ENCODE assay signal across 26 cellular contexts in the genomic region with DNA sequence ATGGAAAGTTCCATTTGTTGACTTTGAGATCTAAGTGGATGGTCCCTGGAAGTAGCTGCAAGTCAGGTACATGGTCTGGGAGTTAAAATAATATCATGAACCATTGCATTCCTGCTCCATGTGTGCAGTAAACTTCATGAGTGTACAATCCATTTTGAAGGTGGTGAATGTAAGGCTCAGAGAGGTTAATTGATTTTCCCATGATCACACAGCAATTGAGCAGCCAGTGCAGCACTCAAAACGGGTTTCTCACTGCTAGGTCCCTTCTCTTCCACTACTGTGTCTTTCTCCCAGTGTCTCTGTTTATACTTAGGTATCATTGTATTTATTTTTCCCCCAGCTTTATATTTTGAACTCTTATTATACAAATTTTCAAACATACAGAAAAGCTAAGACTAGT. TPM values are rescaled to one million over a fixed set of nuclear protein-coding genes. Genes with fewer than 3 reads are reported as not detected.
DNase-seq lines count a peak whose midpoint lies in the region; ATAC-seq, FAIRE-seq and TF ChIP-seq lines count a peak whose summit lies in the region.
"Had no signal": no experiment of that assay in that cellular context is flagged by ENCODE, and none has a peak within 500 bp of the region (broad histone marks: within the 10 kb centered on the region; RNA-seq: fewer than 3 reads in every experiment).

No MANE protein-coding gene starts in this region.

- no peak overlapping the region for H3K9ac ChIP-seq in HepG2 (ENCODE audit: insufficient read depth, low read depth, low read length)

- no peak for TF ChIP-seq RAD21 in HepG2 (CRISPR knock-in tag; IDR thresholded peaks at IDR 0.05)

- TF ChIP-seq CTCF in HepG2 (CRISPR knock-in tag; IDR thresholded peaks at IDR 0.05), result no peak
- TF ChIP-seq CTCF in right lobe of liver (IDR thresholded peaks at IDR 0.05), result no peak
- TF ChIP-seq CTCF in gastrocnemius medialis (IDR thresholded peaks at IDR 0.05 in 4 of 5, conservative IDR thresholded peaks at IDR 0.05 in 1 of 5), result no peak

- peaks cover 41 to 95% of the 10 kb centered on the region in 2 experiments for H3K36me3 ChIP-seq in HepG2 (replicated peaks in 1 of 2; ENCODE audit: control insufficient read depth in 1 of 2, insufficient read depth in 2 of 2, low read length in 2 of 2)
- H3K36me3 ChIP-seq in right lobe of liver, result peaks cover 10 to 84% (median 39%) of the 10 kb centered on the region in 4 donors
- H3K36me3 ChIP-seq in gastrocnemius medialis, result peaks cover 0 to 87% of the 10 kb centered on the region in 2 donors
- H3K36me3 ChIP-seq: uterus had no signal

- WGBS in HepG2 (ENCODE audit: low lambda C conversion rate), result 87% methylated on average over 1 of the region's 1 CpG
- WGBS in right lobe of liver (ENCODE audit: insufficient coverage, low coverage, low lambda C conversion rate, missing lambda C conversion rate), result 75% methylated on average over 1 of the region's 1 CpG

- no peaks in the 10 kb centered on the region for H3K79me2 ChIP-seq in HepG2 (ENCODE audit: insufficient read depth, low read length)

- H3K4me1 ChIP-seq in HepG2 (ENCODE audit: insufficient read depth, low read length) (peaks cover 10% of the 10 kb centered on the region), right lobe of liver (peaks cover 0 to 13% (median 0%) of the 10 kb centered on the region in 4 donors), gastrocnemius medialis (peaks cover 6 to 7% of the 10 kb centered on the region in 2 donors)
- H3K4me1 ChIP-seq: uterus had no signal

- no peaks in the 10 kb centered on the region for H4K20me1 ChIP-seq in HepG2 (ENCODE audit: insufficient read depth, low read length)

- no peaks in the 10 kb centered on the region for H3K27me3 Mint-ChIP-seq in T-cell
- no peaks in the 10 kb centered on the region for H3K27me3 Mint-ChIP-seq in activated naive CD8-positive, alpha-beta T cell treated with anti-CD3 and anti-CD28 coated beads, Interleukin-2, amount 50 U/mL, for 24 hours
- H3K27me3 Mint-ChIP-seq in stimulated activated naive CD8-positive, alpha-beta T cell treated with anti-CD3 and anti-CD28 coated beads, Interleukin-15, amount 100 ng/mL, for 72 hours, result no peaks in the 10 kb centered on the region
- H3K27me3 Mint-ChIP-seq: stimulated activated memory B cell treated with anti-CD40 and anti-IgM and Interleukin-4, amounts not matched to agents 10 μg/mL and 1 μg/mL and 100 μg/mL, for 72 hours had no signal

- intact Hi-C loops in HepG2 (cut with micrococcal nuclease; ENCODE audit: unreplicated experiment) (no loop called here), right lobe of liver (cut with DNase I) (no loop called here), gastrocnemius medialis (cut with DNase I; ENCODE audit: low total_unique reads) (no loop called here)

- peak overlapping the region in 1 of 3 donors; percentile 88 for H3K4me3 Mint-ChIP-seq in T-cell
- H3K4me3 Mint-ChIP-seq in activated naive CD8-positive, alpha-beta T cell treated with anti-CD3 and anti-CD28 coated beads, Interleukin-2, amount 50 U/mL, for 24 hours, result peak overlapping the region; percentile 93
- H3K4me3 Mint-ChIP-seq in stimulated activated naive CD8-positive, alpha-beta T cell treated with anti-CD3 and anti-CD28 coated beads, Interleukin-15, amount 100 ng/mL, for 72 hours, result peak overlapping the region; percentile 97 to 100
- H3K4me3 Mint-ChIP-seq: stimulated activated memory B cell treated with anti-CD40 and anti-IgM and Interleukin-4, amounts not matched to agents 10 μg/mL and 1 μg/mL and 100 μg/mL, for 72 hours had no signal

- H3K36me3 Mint-ChIP-seq in T-cell, result peaks cover 63% of the 10 kb centered on the region
- peaks cover 86% of the 10 kb centered on the region for H3K36me3 Mint-ChIP-seq in activated naive CD8-positive, alpha-beta T cell treated with anti-CD3 and anti-CD28 coated beads, Interleukin-2, amount 50 U/mL, for 24 hours (ENCODE audit: low read depth)

- H3K9me3 Mint-ChIP-seq in T-cell, result no peaks in the 10 kb centered on the region
- H3K9me3 Mint-ChIP-seq in activated naive CD8-positive, alpha-beta T cell treated with anti-CD3 and anti-CD28 coated beads, Interleukin-2, amount 50 U/mL, for 24 hours, result no peaks in the 10 kb centered on the region
- H3K9me3 Mint-ChIP-seq in stimulated activated naive CD8-positive, alpha-beta T cell treated with anti-CD3 and anti-CD28 coated beads, Interleukin-15, amount 100 ng/mL, for 72 hours, result no peaks in the 10 kb centered on the region
- H3K9me3 Mint-ChIP-seq: stimulated activated memory B cell treated with anti-CD40 and anti-IgM and Interleukin-4, amounts not matched to agents 10 μg/mL and 1 μg/mL and 100 μg/mL, for 72 hours had no signal

- no peak for ATAC-seq in HepG2
- no peak for ATAC-seq in right lobe of liver
- no peak for ATAC-seq in T-cell (replicated peaks in 1 of 4)
- no peak for ATAC-seq in activated naive CD8-positive, alpha-beta T cell treated with anti-CD3 and anti-CD28 coated beads, Interleukin-2, amount 50 U/mL, for 24 hours
- no peak for ATAC-seq in stimulated activated naive CD8-positive, alpha-beta T cell treated with anti-CD3 and anti-CD28 coated beads, Interleukin-15, amount 100 ng/mL, for 72 hours
- no peak for ATAC-seq in GM19467 (IDR thresholded peaks at IDR 0.05; ENCODE audit: unreplicated experiment)
- no peak for ATAC-seq in GM21423 (IDR thresholded peaks at IDR 0.05; ENCODE audit: unreplicated experiment)
- ATAC-seq in gastrocnemius medialis, result no peak
- ATAC-seq: left colon; sciatic nerve; stimulated activated memory B cell treated with anti-CD40 and anti-IgM and Interleukin-4, amounts not matched to agents 10 μg/mL and 1 μg/mL and 100 μg/mL, for 72 hours had no signal

- H3K4me3 ChIP-seq in HepG2 (replicated peaks in 1 of 3; ENCODE audit: insufficient read depth in 1 of 3, low read depth in 2 of 3, low read length in 3 of 3) (no peak overlapping the region), right lobe of liver (no peak overlapping the region), gastrocnemius medialis (no peak overlapping the region)
- H3K4me3 ChIP-seq: thoracic aorta, uterus had no signal

- TF ChIP-seq POLR2A in HepG2 (IDR thresholded peaks at IDR 0.05; ENCODE audit: insufficient read depth in 1 of 2, low read depth in 2 of 2, low read length in 2 of 2), result no peak
- TF ChIP-seq POLR2A in right lobe of liver (IDR thresholded peaks at IDR 0.05), result no peak
- no peak for TF ChIP-seq POLR2A in gastrocnemius medialis (IDR thresholded peaks at IDR 0.05)

- H3K27me3 ChIP-seq in HepG2 (ENCODE audit: control insufficient read depth in 1 of 2, insufficient read depth in 2 of 2, low read length in 2 of 2), result no peaks in the 10 kb centered on the region
- no peaks in the 10 kb centered on the region for H3K27me3 ChIP-seq in right lobe of liver
- no peaks in the 10 kb centered on the region for H3K27me3 ChIP-seq in gastrocnemius medialis
- H3K27me3 ChIP-seq: uterus had no signal

- DNase-seq in HepG2 (ENCODE audit: low spot score) (no peak), right lobe of liver (no peak), T-cell (no peak), gastrocnemius medialis (no peak)
- DNase-seq in activated naive CD8-positive, alpha-beta T cell treated with anti-CD3 and anti-CD28 coated beads, Interleukin-2, amount 50 U/mL, for 24 hours, result no peak
- DNase-seq in stimulated activated naive CD8-positive, alpha-beta T cell treated with anti-CD3 and anti-CD28 coated beads, Interleukin-15, amount 100 ng/mL, for 72 hours, result no peak
- DNase-seq: activated CD4-positive, alpha-beta T cell treated with anti-CD3 and anti-CD28 coated beads for 48 hours; C1 segment of cervical spinal cord; EL; GOT3; hippocampal formation; left colon; NCI-H2029 treated with DMSO at 0.1 percent for 48 hours; NCI-H526; NK-92 treated with Interleukin-12 subunit alpha and Interleukin-12 subunit beta, amount 100 ng/mL, for 24 hours; Right ventricle myocardium superior; stimulated activated CD4-positive, alpha-beta T cell treated with anti-CD3 and anti-CD28 coated beads, Interleukin-12 subunit alpha, Interleukin-12 subunit beta, amount 100 ng/mL, for 4 hours; stimulated activated CD4-positive, alpha-beta T cell treated with anti-CD3 and anti-CD28 coated beads, Interleukin-4, amount 100 ng/mL, for 24 hours; uterus had no signal

- H3K27ac ChIP-seq in HepG2 (ENCODE audit: extremely low read length, insufficient read depth, low read length), result no peak overlapping the region
- H3K27ac ChIP-seq in right lobe of liver, result no peak overlapping the region
- no peak overlapping the region for H3K27ac ChIP-seq in gastrocnemius medialis
- H3K27ac ChIP-seq: thoracic aorta, uterus had no signal

- CTCF ChIA-PET in HepG2 (lab: Yijun Ruan, JAX; ENCODE audit: low intra/inter-chr PET ratio, low total read pairs) (no interaction called here), T-cell (lab: Charles Lee) (interaction anchor here in 1 of 2 donors (0.6 kb wide), 1 partner anchor 1078 kb away, joined by 5 read pairs; no protein-coding TSS in a partner anchor)

- H3K9me3 ChIP-seq in HepG2 (ENCODE audit: low read length), result no peaks in the 10 kb centered on the region
- H3K9me3 ChIP-seq in right lobe of liver, result no peaks in the 10 kb centered on the region
- H3K9me3 ChIP-seq in gastrocnemius medialis, result no peaks in the 10 kb centered on the region
- H3K9me3 ChIP-seq: thoracic aorta, uterus had no signal

- POLR2A ChIA-PET in HepG2 (lab: Yijun Ruan, JAX) (no interaction called here), T-cell (lab: Charles Lee) (no interaction called here)

- peak overlapping the region; percentile 45 to 95 for H3K27ac Mint-ChIP-seq in T-cell
- peak overlapping the region; percentile 100 for H3K27ac Mint-ChIP-seq in activated naive CD8-positive, alpha-beta T cell treated with anti-CD3 and anti-CD28 coated beads, Interleukin-2, amount 50 U/mL, for 24 hours
- H3K27ac Mint-ChIP-seq in stimulated activated naive CD8-positive, alpha-beta T cell treated with anti-CD3 and anti-CD28 coated beads, Interleukin-15, amount 100 ng/mL, for 72 hours, result peak overlapping the region; percentile 99 to 100
- H3K27ac Mint-ChIP-seq: stimulated activated memory B cell treated with anti-CD40 and anti-IgM and Interleukin-4, amounts not matched to agents 10 μg/mL and 1 μg/mL and 100 μg/mL, for 72 hours had no signal

- FAIRE-seq in HepG2 (lab: Jason Lieb, UNC), result no peak
- FAIRE-seq: GM12892 had no signal

- peaks cover 50 to 61% (median 58%) of the 10 kb centered on the region in 3 donors for H3K4me1 Mint-ChIP-seq in T-cell
- H3K4me1 Mint-ChIP-seq in activated naive CD8-positive, alpha-beta T cell treated with anti-CD3 and anti-CD28 coated beads, Interleukin-2, amount 50 U/mL, for 24 hours, result peaks cover 85% of the 10 kb centered on the region
- H3K4me1 Mint-ChIP-seq in stimulated activated naive CD8-positive, alpha-beta T cell treated with anti-CD3 and anti-CD28 coated beads, Interleukin-15, amount 100 ng/mL, for 72 hours, result peaks cover 94% of the 10 kb centered on the region

- BruUV-seq in HepG2 (replicated peaks; lab: Mats Ljungman, UMichigan), result no TSS peak

- in situ Hi-C loops in HepG2 (cut with HindIII; ENCODE audit: extremely low pct_ligation_motif_present, low pct_unique_long_range_greater_than_20kb), result no loop called here
- in situ Hi-C loops in gastrocnemius medialis (cut with MboI; ENCODE audit: low sequenced_read_pairs in 4 of 4), result loop anchor here in 1 of 4 donors (25.0 kb wide), 1 partner anchor 211 kb away; the partner anchor contains the start of gene CYP3A43

- H2AFZ ChIP-seq in HepG2 (ENCODE audit: low read length), result no peak overlapping the region

- no peak for TF ChIP-seq EP300 in HepG2 (IDR thresholded peaks at IDR 0.05; ENCODE audit: low read depth in 2 of 2, low read length in 2 of 2)
- no peak for TF ChIP-seq EP300 in HepG2 (CRISPR knock-in tag; IDR thresholded peaks at IDR 0.05; ENCODE audit: borderline replicate concordance)

- H3K4me2 ChIP-seq in HepG2 (ENCODE audit: low read depth, low read length), result no peak overlapping the region

RNA-seq across cellular contexts. Expression of gene ZSCAN25, which starts 9.9 kb away (rescaled TPM):
- total RNA-seq in HepG2 (2016; rRNA removed; fragmentation: Illumina TruSeq; extraction: Trizol) (16.3 and 16.8 TPM in 2 replicates), right lobe of liver (1 to 10 TPM; 4.5 to 7.4 (median 6.0) TPM), T-cell (10 to 100 TPM; 43.1 to 50.3 (median 49.8) TPM), gastrocnemius medialis (1 to 10 TPM; 6.0 to 7.9 (median 7.2) TPM)
- 5.3 and 8.9 TPM in 2 replicates for total RNA-seq in HepG2 (2016; cell fraction: cytosol; rRNA removed; fragmentation: Illumina TruSeq; extraction: Trizol; ENCODE audit: low read depth)
- total RNA-seq in HepG2 (2016; cell fraction: insoluble cytoplasmic fraction; rRNA removed; fragmentation: Illumina TruSeq; extraction: Trizol), result 16.4 and 17.2 TPM in 2 replicates
- total RNA-seq in HepG2 (2016; cell fraction: membrane; rRNA removed; fragmentation: Illumina TruSeq; extraction: Trizol), result 6.3 and 7.2 TPM in 2 replicates
- total RNA-seq in HepG2 (2016; cell fraction: nucleus; rRNA removed; fragmentation: Illumina TruSeq; extraction: Trizol), result 17.7 and 18.0 TPM in 2 replicates
- 12.1 and 12.3 TPM in 2 replicates for polyA plus RNA-seq in HepG2 (2011; rRNA removed)
- 8.5 and 9.3 TPM in 2 replicates for polyA plus RNA-seq in HepG2 (2011; cell fraction: cytosol; rRNA removed)
- 19.5 and 21.4 TPM in 2 replicates for polyA plus RNA-seq in HepG2 (2011; cell fraction: nucleus; rRNA removed)
- 6.9 and 7.4 TPM in 2 replicates for polyA plus RNA-seq in HepG2 (2012)
- polyA plus RNA-seq in HepG2 (2016; cell fraction: cytosol; fragmentation: Illumina TruSeq; extraction: Trizol; ENCODE audit: low read depth), result 0.67 and 0.86 TPM in 2 replicates
- polyA plus RNA-seq in HepG2 (2016; cell fraction: insoluble cytoplasmic fraction; fragmentation: Illumina TruSeq; extraction: Trizol; ENCODE audit: low read depth), result 10.6 and 12.8 TPM in 2 replicates
- 1.9 and 2.2 TPM in 2 replicates for polyA plus RNA-seq in HepG2 (2016; cell fraction: membrane; fragmentation: Illumina TruSeq; extraction: Trizol; ENCODE audit: low read depth)
- polyA plus RNA-seq in HepG2 (2016; cell fraction: nucleus; fragmentation: Illumina TruSeq; extraction: Trizol; ENCODE audit: insufficient read depth, low read depth), result 22.2 and 24.0 TPM in 2 replicates
- polyA minus RNA-seq in HepG2 (2011; rRNA and poly(A)+ RNA removed; ENCODE audit: low replicate concordance), result 23.9 and 24.6 TPM in 2 replicates
- polyA minus RNA-seq in HepG2 (2011; cell fraction: cytosol; rRNA and poly(A)+ RNA removed), result 7.1 and 8.5 TPM in 2 replicates
- polyA minus RNA-seq in HepG2 (2011; cell fraction: nucleus; rRNA and poly(A)+ RNA removed), result 29.0 and 31.5 TPM in 2 replicates

RNA-seq across cellular contexts. Expression of gene TMEM225B, which starts 28.6 kb away (rescaled TPM):
- total RNA-seq in HepG2 (2016; rRNA removed; fragmentation: Illumina TruSeq; extraction: Trizol) (0.60 and 0.95 TPM in 2 replicates), right lobe of liver (1 to 10 TPM in 1 of 6 experiments, under 1 TPM in 3, not detected in 2; 0.25 to 1.4 (median 0.29) TPM), T-cell (1 to 10 TPM in 4 of 5 donors, under 1 TPM in 1; 0.85 to 2.6 (median 1.1) TPM), gastrocnemius medialis (not detected)
- 2.2 and 2.6 TPM in 2 replicates for total RNA-seq in HepG2 (2016; cell fraction: cytosol; rRNA removed; fragmentation: Illumina TruSeq; extraction: Trizol; ENCODE audit: low read depth)
- total RNA-seq in HepG2 (2016; cell fraction: insoluble cytoplasmic fraction; rRNA removed; fragmentation: Illumina TruSeq; extraction: Trizol), result 0.42 and 0.65 TPM in 2 replicates
- total RNA-seq in HepG2 (2016; cell fraction: membrane; rRNA removed; fragmentation: Illumina TruSeq; extraction: Trizol), result 1.3 and 1.4 TPM in 2 replicates
- total RNA-seq in HepG2 (2016; cell fraction: nucleus; rRNA removed; fragmentation: Illumina TruSeq; extraction: Trizol), result 1.3 and 1.4 TPM in 2 replicates
- 0.78 and 1.6 TPM in 2 replicates for polyA plus RNA-seq in HepG2 (2011; rRNA removed)
- polyA plus RNA-seq in HepG2 (2011; cell fraction: cytosol; rRNA removed), result 0.83 and 1.5 TPM in 2 replicates
- 3.0 and 3.2 TPM in 2 replicates for polyA plus RNA-seq in HepG2 (2011; cell fraction: nucleus; rRNA removed)
- 1.9 and 2.5 TPM in 2 replicates for polyA plus RNA-seq in HepG2 (2012)
- polyA plus RNA-seq in HepG2 (2016; cell fraction: cytosol; fragmentation: Illumina TruSeq; extraction: Trizol; ENCODE audit: low read depth), result 1.4 and 2.2 TPM in 2 replicates
- 0.38 and 0.45 TPM in 2 replicates for polyA plus RNA-seq in HepG2 (2016; cell fraction: insoluble cytoplasmic fraction; fragmentation: Illumina TruSeq; extraction: Trizol; ENCODE audit: low read depth)
- polyA plus RNA-seq in HepG2 (2016; cell fraction: membrane; fragmentation: Illumina TruSeq; extraction: Trizol; ENCODE audit: low read depth), result 1.4 and 1.9 TPM in 2 replicates
- 1.1 and 2.7 TPM in 2 replicates for polyA plus RNA-seq in HepG2 (2016; cell fraction: nucleus; fragmentation: Illumina TruSeq; extraction: Trizol; ENCODE audit: insufficient read depth, low read depth)
- 0.12 and 0.19 TPM in 2 replicates for polyA minus RNA-seq in HepG2 (2011; rRNA and poly(A)+ RNA removed; ENCODE audit: low replicate concordance)
- 1.1 TPM in 1 of 2 replicates, not detected in the other for polyA minus RNA-seq in HepG2 (2011; cell fraction: cytosol; rRNA and poly(A)+ RNA removed)
- polyA minus RNA-seq in HepG2 (2011; cell fraction: nucleus; rRNA and poly(A)+ RNA removed), result 0.90 and 1.2 TPM in 2 replicates
- total RNA-seq: Right ventricle myocardium superior had no signal

RNA-seq across cellular contexts. Expression of gene CYP3A5, which starts 53.1 kb away (rescaled TPM):
- total RNA-seq in HepG2 (2016; rRNA removed; fragmentation: Illumina TruSeq; extraction: Trizol), result 1.7 and 5.7 TPM in 2 replicates
- total RNA-seq in HepG2 (2016; cell fraction: cytosol; rRNA removed; fragmentation: Illumina TruSeq; extraction: Trizol; ENCODE audit: low read depth), result 0.88 and 1.1 TPM in 2 replicates
- total RNA-seq in HepG2 (2016; cell fraction: insoluble cytoplasmic fraction; rRNA removed; fragmentation: Illumina TruSeq; extraction: Trizol), result 1.5 and 4.8 TPM in 2 replicates
- total RNA-seq in HepG2 (2016; cell fraction: membrane; rRNA removed; fragmentation: Illumina TruSeq; extraction: Trizol), result 1.1 and 1.4 TPM in 2 replicates
- total RNA-seq in HepG2 (2016; cell fraction: nucleus; rRNA removed; fragmentation: Illumina TruSeq; extraction: Trizol), result 11.9 and 12.6 TPM in 2 replicates
- 9.3 and 9.6 TPM in 2 replicates for polyA plus RNA-seq in HepG2 (2011; rRNA removed)
- polyA plus RNA-seq in HepG2 (2011; cell fraction: cytosol; rRNA removed), result 2.2 and 3.8 TPM in 2 replicates
- 33.5 and 37.7 TPM in 2 replicates for polyA plus RNA-seq in HepG2 (2011; cell fraction: nucleus; rRNA removed)
- 11.9 and 12.8 TPM in 2 replicates for polyA plus RNA-seq in HepG2 (2012)
- polyA plus RNA-seq in HepG2 (2016; cell fraction: cytosol; fragmentation: Illumina TruSeq; extraction: Trizol; ENCODE audit: low read depth), result 0.24 and 0.85 TPM in 2 replicates
- polyA plus RNA-seq in HepG2 (2016; cell fraction: insoluble cytoplasmic fraction; fragmentation: Illumina TruSeq; extraction: Trizol; ENCODE audit: low read depth), result 1.4 and 1.9 TPM in 2 replicates
- 0.49 and 0.56 TPM in 2 replicates for polyA plus RNA-seq in HepG2 (2016; cell fraction: membrane; fragmentation: Illumina TruSeq; extraction: Trizol; ENCODE audit: low read depth)
- 9.0 and 11.5 TPM in 2 replicates for polyA plus RNA-seq in HepG2 (2016; cell fraction: nucleus; fragmentation: Illumina TruSeq; extraction: Trizol; ENCODE audit: insufficient read depth, low read depth)
- 0.07 and 10.0 TPM in 2 replicates for polyA minus RNA-seq in HepG2 (2011; rRNA and poly(A)+ RNA removed; ENCODE audit: low replicate concordance)
- polyA minus RNA-seq in HepG2 (2011; cell fraction: cytosol; rRNA and poly(A)+ RNA removed), result 1.8 and 4.5 TPM in 2 replicates
- 72.4 and 84.9 TPM in 2 replicates for polyA minus RNA-seq in HepG2 (2011; cell fraction: nucleus; rRNA and poly(A)+ RNA removed)
- 100 to 1,000 TPM; 307 to 774 (median 646) TPM for total RNA-seq in right lobe of liver
- under 1 TPM in 3 of 5 donors, not detected in 2; 0.22 to 0.58 (median 0.46) TPM for total RNA-seq in T-cell
- 1 to 10 TPM in 2 of 4 donors, under 1 TPM in 1, not detected in 1; 0.70 to 9.2 (median 1.8) TPM for total RNA-seq in gastrocnemius medialis
- total RNA-seq: dermis microvascular lymphatic vessel endothelial cell, Right ventricle myocardium superior had no signal

Comparison
In these comparisons a context has a peak if more than half of its experiments do, and no peak if none do; other contexts are left out.
1. RNA of gene CYP3A5, which starts 53.1 kb away (total RNA-seq): 307 to 774 TPM in right lobe of liver; 0.88 to 12.6 TPM in HepG2, 0.70 to 9.2 TPM in gastrocnemius medialis and 0.22 to 0.58 TPM in T-cell; every median in the first group is over 10 times any median in the second.
2. Peak in every context shown above with its lines, with median percentiles within 50 percentile points of each other: H3K27ac Mint-ChIP-seq.